Comparison of ENCODE assay signal across 14 cellular contexts in genomic region chr9:109418827-109419226, GRCh38.
DNase-seq lines count a peak whose midpoint lies in the region; ATAC-seq and TF ChIP-seq lines count a peak whose summit lies in the region.
"Had no signal": no experiment of that assay in that cellular context is flagged by ENCODE, and none has a peak within 500 bp of the region (broad histone marks: within the 10 kb centered on the region; RNA-seq: fewer than 3 reads in every experiment).

No MANE protein-coding gene starts in this region.

- DNase-seq in GM12864 (ENCODE audit: low read depth) (peak; percentile 77), astrocyte of the hippocampus (ENCODE audit: low read depth, low spot score) (peak; percentile 55), NCI-H1092 treated with DMSO at 0.1 percent for 48 hours (lab: John Stamatoyannopoulos, UW) (no peak), activated T-cell treated with anti-CD3 and anti-CD28 coated beads for 4 hours (no peak), germinal center (ENCODE audit: low spot score) (no peak)
- DNase-seq: central memory CD4-positive, alpha-beta T cell; left ventricle myocardium superior; NCI-H446; pancreas; SW 1271 had no signal

- peaks cover 10% of the 10 kb centered on the region; the same call in 1 of the 2 replicates for H3K4me1 ChIP-seq in HUES48 (ENCODE audit: control insufficient read depth, insufficient read depth, low read length)
- H3K4me1 ChIP-seq: pancreas, tibial nerve had no signal

- no peaks in the 10 kb centered on the region for H3K36me3 ChIP-seq in HUES48 (ENCODE audit: control insufficient read depth, insufficient read depth, low read length)
- H3K36me3 ChIP-seq: tibial nerve had no signal

- peak overlapping the region; percentile 0 for H3K27ac ChIP-seq in HUES48 (ENCODE audit: low read depth, low read length)
- H3K27ac ChIP-seq: pancreas, tibial nerve had no signal

- H3K4me3 ChIP-seq in GM12864 (ENCODE audit: low read depth, low read length) (no peak overlapping the region), HUES48 (ENCODE audit: low read depth, low read length) (no peak overlapping the region)
- H3K4me3 ChIP-seq: pancreas, tibial nerve had no signal

- H3K27me3 ChIP-seq in HUES48 (ENCODE audit: control insufficient read depth, insufficient read depth, low read length) = no peaks in the 10 kb centered on the region
- H3K27me3 ChIP-seq: pancreas, tibial nerve had no signal

- no peaks in the 10 kb centered on the region for H3K9me3 ChIP-seq in HUES48 (ENCODE audit: control insufficient read depth, insufficient read depth, low read length)
- H3K9me3 ChIP-seq: pancreas, tibial nerve had no signal

- no peak overlapping the region for H3K9ac ChIP-seq in HUES48 (ENCODE audit: low read depth, low read length)

- TF ChIP-seq CTCF in GM12864 (IDR thresholded peaks at IDR 0.05; ENCODE audit: low read depth, low read length, missing control alignments) = no peak

- ATAC-seq in GM19438 (IDR thresholded peaks at IDR 0.05; ENCODE audit: low read depth, unreplicated experiment) (peak; percentile 35), HG02642 (IDR thresholded peaks at IDR 0.05; ENCODE audit: poor library complexity, unreplicated experiment) (no peak)
- ATAC-seq: pancreas had no signal

Comparison
In these comparisons a context has a peak if more than half of its experiments do, and no peak if none do; other contexts are left out.
1. DNase-seq: peak in GM12864 (single experiment) and astrocyte of the hippocampus (single experiment); none in NCI-H1092 treated with DMSO at 0.1 percent for 48 hours (single experiment), activated T-cell treated with anti-CD3 and anti-CD28 coated beads for 4 hours (single experiment) and germinal center (single experiment).